Comparison of ENCODE assay signal across 18 cellular contexts in the genomic region with DNA sequence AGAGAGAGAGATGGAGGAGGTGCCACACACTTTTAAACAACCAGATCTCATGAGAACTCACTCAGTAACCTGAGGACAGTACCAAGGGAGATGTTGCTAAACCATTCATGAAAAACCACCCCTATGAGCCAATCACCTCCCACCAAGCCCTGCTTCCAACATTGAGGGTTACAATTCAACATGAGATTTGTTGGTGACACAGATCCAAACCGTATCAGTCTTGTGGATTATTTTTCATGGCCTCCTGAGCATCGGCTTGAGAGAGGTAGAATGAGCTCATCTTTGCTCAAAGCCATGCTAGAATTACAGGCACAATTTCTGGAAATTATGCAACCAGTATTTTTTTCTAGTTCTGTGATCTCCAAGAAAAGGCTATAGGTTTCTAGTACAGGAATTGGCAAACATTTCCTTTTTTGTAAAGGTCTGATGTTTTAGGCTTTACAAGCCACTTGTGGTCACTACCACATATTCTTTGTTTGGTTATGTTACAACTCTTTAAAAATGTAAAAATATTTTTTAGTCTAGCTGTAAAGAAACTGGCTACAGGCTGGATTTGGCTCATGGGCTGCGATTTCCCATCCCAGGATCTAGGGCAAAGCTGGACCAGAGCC.
"Had no signal": no experiment of that assay in that cellular context is flagged by ENCODE, and none has a peak within 500 bp of the region (broad histone marks: within the 10 kb centered on the region; RNA-seq: fewer than 3 reads in every experiment).

No MANE protein-coding gene starts in this region.

- H3K27me3 Mint-ChIP-seq: activated CD4-positive, alpha-beta memory T cell treated with anti-CD3 and anti-CD28 coated beads, Interleukin-2, amount 10 ng/mL, durations not matched to agents 7 days and 5 days had no signal

- H3K36me3 Mint-ChIP-seq: activated naive CD4-positive, alpha-beta T cell treated with anti-CD3 and anti-CD28 coated beads, Interleukin-2, amount 10 ng/mL, durations not matched to agents 7 days and 5 days; brain had no signal

- DNase-seq: activated CD4-positive, alpha-beta memory T cell treated with anti-CD3 and anti-CD28 coated beads, Interleukin-2, amount 10 ng/mL, durations not matched to agents 7 days and 5 days; activated CD8-positive, alpha-beta memory T cell treated with anti-CD3 and anti-CD28 coated beads, Interleukin-2, amount 50 U/mL, for 48 hours; activated naive CD4-positive, alpha-beta T cell treated with anti-CD3 and anti-CD28 coated beads, Interleukin-2, amount 10 ng/mL, durations not matched to agents 7 days and 5 days; amniotic stem cell; dermis blood vessel endothelial cell; foreskin melanocyte; heart left ventricle; islet precursor cell; psoas muscle; stimulated activated CD4-positive, alpha-beta T cell treated with anti-CD3 and anti-CD28 coated beads, Interleukin-4, amount 100 ng/mL, for 4 hours; SW 1271 had no signal

- H3K9me3 Mint-ChIP-seq: activated CD4-positive, alpha-beta memory T cell treated with anti-CD3 and anti-CD28 coated beads, Interleukin-2, amount 10 ng/mL, durations not matched to agents 7 days and 5 days; activated naive CD4-positive, alpha-beta T cell treated with anti-CD3 and anti-CD28 coated beads, Interleukin-2, amount 10 ng/mL, durations not matched to agents 7 days and 5 days; brain; nephron; T-helper 2 cell treated with Interferon-gamma antibody and Interleukin-4, amounts not matched to agents 5 μg/mL and 100 μg/mL, for 36 hours had no signal

- H3K27ac Mint-ChIP-seq: activated CD4-positive, alpha-beta memory T cell treated with anti-CD3 and anti-CD28 coated beads, Interleukin-2, amount 10 ng/mL, durations not matched to agents 7 days and 5 days; activated naive CD4-positive, alpha-beta T cell treated with anti-CD3 and anti-CD28 coated beads, Interleukin-2, amount 10 ng/mL, durations not matched to agents 7 days and 5 days; brain; nephron; T-helper 2 cell treated with Interferon-gamma antibody and Interleukin-4, amounts not matched to agents 5 μg/mL and 100 μg/mL, for 36 hours had no signal

- H3K27me3 ChIP-seq: heart left ventricle, SJSA1, tibial nerve had no signal

- H3K4me3 ChIP-seq: heart left ventricle, psoas muscle, SJSA1, tibial nerve had no signal

- H3K9me3 ChIP-seq: heart left ventricle, psoas muscle, tibial nerve had no signal

- H3K27ac ChIP-seq: heart left ventricle, psoas muscle, SJSA1, tibial nerve had no signal

- H3K4me1 ChIP-seq: heart left ventricle, psoas muscle, SJSA1, tibial nerve had no signal

- H3K4me1 Mint-ChIP-seq: activated naive CD4-positive, alpha-beta T cell treated with anti-CD3 and anti-CD28 coated beads, Interleukin-2, amount 10 ng/mL, durations not matched to agents 7 days and 5 days; brain had no signal

- H3K4me3 Mint-ChIP-seq: activated CD4-positive, alpha-beta memory T cell treated with anti-CD3 and anti-CD28 coated beads, Interleukin-2, amount 10 ng/mL, durations not matched to agents 7 days and 5 days; activated naive CD4-positive, alpha-beta T cell treated with anti-CD3 and anti-CD28 coated beads, Interleukin-2, amount 10 ng/mL, durations not matched to agents 7 days and 5 days; brain; nephron; T-helper 2 cell treated with Interferon-gamma antibody and Interleukin-4, amounts not matched to agents 5 μg/mL and 100 μg/mL, for 36 hours had no signal

- ATAC-seq: activated CD4-positive, CD25-positive, alpha-beta regulatory T cell treated with anti-CD3 and anti-CD28 coated beads, Interleukin-2, amount 50 U/mL, for 24 hours; heart left ventricle; left lobe of liver; psoas muscle had no signal
